In genomic region chr1:207748737-207749528, GRCh38 we compare ENCODE assay signal across 13 cellular contexts. TPM values are rescaled to one million over a fixed set of nuclear protein-coding genes. Genes with fewer than 3 reads are reported as not detected.
DNase-seq lines count a peak whose midpoint lies in the region; ATAC-seq and TF ChIP-seq lines count a peak whose summit lies in the region.
"Had no signal": no experiment of that assay in that cellular context is flagged by ENCODE, and none has a peak within 500 bp of the region (broad histone marks: within the 10 kb centered on the region; RNA-seq: fewer than 3 reads in every experiment).

No MANE protein-coding gene starts in this region.

- H3K4me3 Mint-ChIP-seq in CD4-positive, alpha-beta memory T cell, result peak overlapping the region in 6 of 8 donors; percentile 53 to 76 (median 63)
- peak overlapping the region; percentile 28 for H3K4me3 Mint-ChIP-seq in activated naive CD8-positive, alpha-beta T cell treated with anti-CD3 and anti-CD28 coated beads, Interleukin-2, amount 10 ng/mL, durations not matched to agents 7 days and 5 days
- no peak overlapping the region for H3K4me3 Mint-ChIP-seq in osteocyte (ENCODE audit: unreplicated experiment)

- peak in 4 of 5 donors; percentile 14 to 37 (median 22) for DNase-seq in CD4-positive, alpha-beta memory T cell
- DNase-seq in NCI-H526 (lab: John Stamatoyannopoulos, UW) (peak; percentile 89 to 94), osteocyte (ENCODE audit: extremely low spot score, unreplicated experiment) (no peak)
- DNase-seq in activated naive CD8-positive, alpha-beta T cell treated with anti-CD3 and anti-CD28 coated beads, Interleukin-2, amount 10 ng/mL, durations not matched to agents 7 days and 5 days, result no peak
- DNase-seq: activated CD8-positive, alpha-beta memory T cell treated with anti-CD3 and anti-CD28 coated beads, Interleukin-2, amount 50 U/mL, for 4 hours; RPMI8226; stimulated activated CD8-positive, alpha-beta memory T cell treated with anti-CD3 and anti-CD28 coated beads, Interleukin-4, amount 100 ng/mL, for 48 hours had no signal

- no peaks in the 10 kb centered on the region for H3K27me3 Mint-ChIP-seq in CD4-positive, alpha-beta memory T cell
- H3K27me3 Mint-ChIP-seq in activated naive CD8-positive, alpha-beta T cell treated with anti-CD3 and anti-CD28 coated beads, Interleukin-2, amount 10 ng/mL, durations not matched to agents 7 days and 5 days, result no peaks in the 10 kb centered on the region
- no peaks in the 10 kb centered on the region for H3K27me3 Mint-ChIP-seq in osteocyte (ENCODE audit: unreplicated experiment)

- ATAC-seq in activated naive CD8-positive, alpha-beta T cell treated with anti-CD3 and anti-CD28 coated beads, Interleukin-2, amount 10 ng/mL, durations not matched to agents 7 days and 5 days (ENCODE audit: low read depth), result no peak
- no peak for ATAC-seq in HG03097 (IDR thresholded peaks at IDR 0.05; ENCODE audit: low FRiP score, unreplicated experiment)
- no peak for ATAC-seq in HG03175 (IDR thresholded peaks at IDR 0.05; ENCODE audit: unreplicated experiment)
- no peak for ATAC-seq in HG03342 (IDR thresholded peaks at IDR 0.05; ENCODE audit: unreplicated experiment)

- no peak for TF ChIP-seq CTCF in HEK293 (tag by site-specific recombination; IDR thresholded peaks at IDR 0.05)
- no peak for TF ChIP-seq CTCF in osteocyte (IDR thresholded peaks at IDR 0.05)

- H3K4me1 ChIP-seq in CD4-positive, alpha-beta memory T cell (ENCODE audit: insufficient read depth, low read length), result peaks cover 43% of the 10 kb centered on the region
- peaks cover 5% of the 10 kb centered on the region for H3K4me1 ChIP-seq in HEK293 (ENCODE audit: control insufficient read depth, insufficient read depth, low read length)

- H3K4me1 Mint-ChIP-seq in CD4-positive, alpha-beta memory T cell, result peaks cover 30 to 56% (median 39%) of the 10 kb centered on the region in 4 donors
- H3K4me1 Mint-ChIP-seq in activated naive CD8-positive, alpha-beta T cell treated with anti-CD3 and anti-CD28 coated beads, Interleukin-2, amount 10 ng/mL, durations not matched to agents 7 days and 5 days, result peaks cover 32% of the 10 kb centered on the region
- peaks cover 24% of the 10 kb centered on the region for H3K4me1 Mint-ChIP-seq in osteocyte (ENCODE audit: unreplicated experiment)

- peaks cover 0 to 2% (median 0%) of the 10 kb centered on the region in 8 donors for H3K9me3 Mint-ChIP-seq in CD4-positive, alpha-beta memory T cell
- H3K9me3 Mint-ChIP-seq in activated naive CD8-positive, alpha-beta T cell treated with anti-CD3 and anti-CD28 coated beads, Interleukin-2, amount 10 ng/mL, durations not matched to agents 7 days and 5 days, result no peaks in the 10 kb centered on the region
- H3K9me3 Mint-ChIP-seq in osteocyte (ENCODE audit: unreplicated experiment), result no peaks in the 10 kb centered on the region
- H3K9me3 Mint-ChIP-seq: H9 had no signal

- H3K4me3 ChIP-seq in CD4-positive, alpha-beta memory T cell (ENCODE audit: low read length in 2 of 2), result no peak overlapping the region
- no peak overlapping the region for H3K4me3 ChIP-seq in HEK293 (ENCODE audit: low read depth, low read length)

- no peaks in the 10 kb centered on the region for H3K27me3 ChIP-seq in CD4-positive, alpha-beta memory T cell (ENCODE audit: insufficient read depth, low read length)

- no peaks in the 10 kb centered on the region for H3K36me3 ChIP-seq in CD4-positive, alpha-beta memory T cell (ENCODE audit: insufficient read depth, low read length)
- H3K36me3 ChIP-seq in HEK293 (ENCODE audit: control insufficient read depth in 2 of 2, insufficient read depth in 1 of 2, low read length in 2 of 2), result no peaks in the 10 kb centered on the region

- peak overlapping the region; percentile 5 to 85 (median 78) for H3K27ac Mint-ChIP-seq in CD4-positive, alpha-beta memory T cell
- peak overlapping the region; percentile 48 for H3K27ac Mint-ChIP-seq in activated naive CD8-positive, alpha-beta T cell treated with anti-CD3 and anti-CD28 coated beads, Interleukin-2, amount 10 ng/mL, durations not matched to agents 7 days and 5 days
- H3K27ac Mint-ChIP-seq in osteocyte (ENCODE audit: unreplicated experiment), result no peak overlapping the region

- CTCF ChIA-PET in CD4-positive, alpha-beta memory T cell (lab: Charles Lee; ENCODE audit: partially characterized antibody), result no interaction called here
- CTCF ChIA-PET in HEK293 (lab: Yijun Ruan, JAX), result no interaction called here

- H3K27ac ChIP-seq in CD4-positive, alpha-beta memory T cell (ENCODE audit: low read depth, low read length), result no peak overlapping the region
- no peak overlapping the region for H3K27ac ChIP-seq in HEK293 (ENCODE audit: extremely low read depth, low read depth, low read length)

- H3K9me3 ChIP-seq in CD4-positive, alpha-beta memory T cell (ENCODE audit: control insufficient read depth in 1 of 2, low read length in 2 of 2), result no peaks in the 10 kb centered on the region
- H3K9me3 ChIP-seq in HEK293 (ENCODE audit: control insufficient read depth, insufficient read depth, low read depth, low read length), result no peaks in the 10 kb centered on the region
- H3K9me3 ChIP-seq: Caco-2 had no signal

- POLR2A ChIA-PET in CD4-positive, alpha-beta memory T cell (lab: Charles Lee; ENCODE audit: partially characterized antibody), result interaction anchor here (0.7 kb wide), 1 partner anchor 30 kb away, joined by 3 read pairs; no protein-coding TSS in a partner anchor
- POLR2A ChIA-PET in HEK293 (lab: Yijun Ruan, JAX), result no interaction called here
- POLR2A ChIA-PET in activated naive CD8-positive, alpha-beta T cell treated with anti-CD3 and anti-CD28 coated beads, Interleukin-2, amount 10 ng/mL, durations not matched to agents 7 days and 5 days (lab: Charles Lee), result no interaction called here

- peaks cover 0 to 11% of the 10 kb centered on the region in 2 donors for H3K36me3 Mint-ChIP-seq in CD4-positive, alpha-beta memory T cell
- peaks cover 2% of the 10 kb centered on the region for H3K36me3 Mint-ChIP-seq in activated naive CD8-positive, alpha-beta T cell treated with anti-CD3 and anti-CD28 coated beads, Interleukin-2, amount 10 ng/mL, durations not matched to agents 7 days and 5 days
- no peaks in the 10 kb centered on the region for H3K36me3 Mint-ChIP-seq in osteocyte (ENCODE audit: unreplicated experiment)

- intact Hi-C loops in CD4-positive, alpha-beta memory T cell (cut with micrococcal nuclease), result no loop called here

TF ChIP-seq in HEK293, 187 proteins besides CTCF, POLR2A, EP300 and RAD21:
- TF ChIP-seq OSR2 (tag by site-specific recombination; IDR thresholded peaks at IDR 0.05) (peak; percentile 51; the same call in 1 of the 2 replicates), ZFP41 (tag by site-specific recombination; IDR thresholded peaks at IDR 0.05; ENCODE audit: borderline replicate concordance) (no peak), MZF1 (tag by site-specific recombination; IDR thresholded peaks at IDR 0.05; ENCODE audit: borderline replicate concordance) (peak; percentile 53; the same call in 1 of the 2 replicates), MYNN (tag by site-specific recombination; IDR thresholded peaks at IDR 0.05; ENCODE audit: borderline replicate concordance) (no peak), IKZF3 (tag by site-specific recombination; IDR thresholded peaks at IDR 0.05) (no peak), ZNF10 (tag by site-specific recombination; IDR thresholded peaks at IDR 0.05) (0 out of 2 replicates have a peak, but pooled peaks have one; percentile 36), ZNF248 (tag by site-specific recombination; IDR thresholded peaks at IDR 0.05) (no peak)
- TF ChIP-seq, protein P1, sequence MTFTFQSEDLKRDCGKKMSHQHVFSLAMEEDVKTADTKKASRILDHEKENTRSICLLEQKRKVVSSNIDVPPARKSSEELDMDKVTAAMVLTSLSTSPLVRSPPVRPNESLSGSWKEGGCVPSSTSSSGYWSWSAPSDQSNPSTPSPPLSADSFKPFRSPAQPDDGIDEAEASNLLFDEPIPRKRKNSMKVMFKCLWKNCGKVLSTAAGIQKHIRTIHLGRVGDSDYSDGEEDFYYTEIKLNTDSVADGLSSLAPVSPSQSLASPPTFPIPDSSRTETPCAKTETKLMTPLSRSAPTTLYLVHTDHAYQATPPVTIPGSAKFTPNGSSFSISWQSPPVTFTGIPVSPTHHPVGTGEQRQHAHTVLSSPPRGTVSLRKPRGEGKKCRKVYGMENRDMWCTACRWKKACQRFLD (tag by site-specific recombination; IDR thresholded peaks at IDR 0.05), result no peak
- TF ChIP-seq, protein P2, sequence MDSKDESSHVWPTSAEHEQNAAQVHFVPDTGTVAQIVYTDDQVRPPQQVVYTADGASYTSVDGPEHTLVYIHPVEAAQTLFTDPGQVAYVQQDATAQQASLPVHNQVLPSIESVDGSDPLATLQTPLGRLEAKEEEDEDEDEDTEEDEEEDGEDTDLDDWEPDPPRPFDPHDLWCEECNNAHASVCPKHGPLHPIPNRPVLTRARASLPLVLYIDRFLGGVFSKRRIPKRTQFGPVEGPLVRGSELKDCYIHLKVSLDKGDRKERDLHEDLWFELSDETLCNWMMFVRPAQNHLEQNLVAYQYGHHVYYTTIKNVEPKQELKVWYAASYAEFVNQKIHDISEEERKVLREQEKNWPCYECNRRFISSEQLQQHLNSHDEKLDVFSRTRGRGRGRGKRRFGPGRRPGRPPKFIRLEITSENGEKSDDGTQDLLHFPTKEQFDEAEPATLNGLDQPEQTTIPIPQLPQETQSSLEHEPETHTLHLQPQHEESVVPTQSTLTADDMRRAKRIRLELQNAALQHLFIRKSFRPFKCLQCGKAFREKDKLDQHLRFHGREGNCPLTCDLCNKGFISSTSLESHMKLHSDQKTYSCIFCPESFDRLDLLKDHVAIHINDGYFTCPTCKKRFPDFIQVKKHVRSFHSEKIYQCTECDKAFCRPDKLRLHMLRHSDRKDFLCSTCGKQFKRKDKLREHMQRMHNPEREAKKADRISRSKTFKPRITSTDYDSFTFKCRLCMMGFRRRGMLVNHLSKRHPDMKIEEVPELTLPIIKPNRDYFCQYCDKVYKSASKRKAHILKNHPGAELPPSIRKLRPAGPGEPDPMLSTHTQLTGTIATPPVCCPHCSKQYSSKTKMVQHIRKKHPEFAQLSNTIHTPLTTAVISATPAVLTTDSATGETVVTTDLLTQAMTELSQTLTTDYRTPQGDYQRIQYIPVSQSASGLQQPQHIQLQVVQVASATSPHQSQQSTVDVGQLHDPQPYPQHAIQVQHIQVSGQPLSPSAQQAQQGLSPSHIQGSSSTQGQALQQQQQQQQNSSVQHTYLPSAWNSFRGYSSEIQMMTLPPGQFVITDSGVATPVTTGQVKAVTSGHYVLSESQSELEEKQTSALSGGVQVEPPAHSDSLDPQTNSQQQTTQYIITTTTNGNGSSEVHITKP (tag by site-specific recombination; IDR thresholded peaks at IDR 0.05), result 0 out of 2 replicates have a peak, but pooled peaks have one; percentile 12

RNA-seq across cellular contexts. Expression of gene CD46, which starts 2.9 kb away (rescaled TPM):
- 100 to 1,000 TPM; 217 to 234 TPM for total RNA-seq in CD4-positive, alpha-beta memory T cell
- 100 to 1,000 TPM; 171 to 176 TPM for polyA plus RNA-seq in CD4-positive, alpha-beta memory T cell
- 100 to 1,000 TPM; 146 to 151 TPM for total RNA-seq in activated naive CD8-positive, alpha-beta T cell treated with anti-CD3 and anti-CD28 coated beads, Interleukin-2, amount 10 ng/mL, durations not matched to agents 7 days and 5 days
- total RNA-seq in osteocyte, result 97.3 and 102 TPM in 2 replicates

Comparison
In these comparisons a context has a peak if more than half of its experiments do, and no peak if none do; other contexts are left out.
1. DNase-seq: peak in CD4-positive, alpha-beta memory T cell (4 of 5) and NCI-H526 (2 of 2); none in activated naive CD8-positive, alpha-beta T cell treated with anti-CD3 and anti-CD28 coated beads, Interleukin-2, amount 10 ng/mL, durations not matched to agents 7 days and 5 days (single experiment) and osteocyte (single experiment).